In genomic region chr3:42411429-42411828, GRCh38 we compare ENCODE assay signal across 35 cellular contexts. TPM values are rescaled to one million over a fixed set of nuclear protein-coding genes. Genes with fewer than 3 reads are reported as not detected.
"Had no signal": no experiment of that assay in that cellular context is flagged by ENCODE, and none has a peak within 500 bp of the region (broad histone marks: within the 10 kb centered on the region; RNA-seq: fewer than 3 reads in every experiment).

No MANE protein-coding gene starts in this region.

- H3K4me1 ChIP-seq: pancreas, prostate gland, right atrium auricular region, right lobe of liver, sigmoid colon, suprapubic skin, testis, tibial artery, transverse colon, vagina had no signal

- H3K27ac Mint-ChIP-seq: natural killer cell treated with Interleukin-12 subunit alpha and Interleukin-12 subunit beta and Interleukin-15 and Interleukin-18, amount 100 ng/mL, for 72 hours; nephron progenitor cell; stimulated activated memory B cell treated with anti-CD40 and anti-IgM and Interleukin-4, amounts not matched to agents 10 μg/mL and 1 μg/mL and 100 μg/mL, for 72 hours; stimulated activated naive CD8-positive, alpha-beta T cell treated with anti-CD3 and anti-CD28 coated beads, Interleukin-15, amount 100 ng/mL, for 72 hours; type B pancreatic cell had no signal

- H3K9me3 ChIP-seq: neutrophil, pancreas, prostate gland, right atrium auricular region, right lobe of liver, sigmoid colon, suprapubic skin, testis, tibial artery, transverse colon, vagina had no signal

- H3K27ac ChIP-seq: neutrophil, pancreas, prostate gland, right atrium auricular region, right lobe of liver, sigmoid colon, suprapubic skin, testis, tibial artery, transverse colon, vagina had no signal

- H3K4me3 ChIP-seq: pancreas, prostate gland, right atrium auricular region, right lobe of liver, sigmoid colon, suprapubic skin, testis, tibial artery, transverse colon, vagina had no signal

- FAIRE-seq: pancreas, small intestine, urothelium cell line had no signal

- H3K27me3 ChIP-seq: pancreas, right lobe of liver, sigmoid colon, testis, vagina had no signal

- H3K9me3 Mint-ChIP-seq: natural killer cell treated with Interleukin-12 subunit alpha and Interleukin-12 subunit beta and Interleukin-15 and Interleukin-18, amount 100 ng/mL, for 72 hours; nephron progenitor cell; neural crest cell; stimulated activated memory B cell treated with anti-CD40 and anti-IgM and Interleukin-4, amounts not matched to agents 10 μg/mL and 1 μg/mL and 100 μg/mL, for 72 hours; type B pancreatic cell had no signal

- ATAC-seq: naive thymus-derived CD8-positive, alpha-beta T cell; natural killer cell treated with Interleukin-12 subunit alpha and Interleukin-12 subunit beta and Interleukin-15 and Interleukin-18, amount 100 ng/mL, for 72 hours; pancreas; right lobe of liver; stimulated activated memory B cell treated with anti-CD40 and anti-IgM and Interleukin-4, amounts not matched to agents 10 μg/mL and 1 μg/mL and 100 μg/mL, for 72 hours; stimulated activated naive CD8-positive, alpha-beta T cell treated with anti-CD3 and anti-CD28 coated beads, Interleukin-15, amount 100 ng/mL, for 72 hours; stimulated activated naive CD8-positive, alpha-beta T cell treated with anti-CD3 and anti-CD28 coated beads, Interleukin-15, Interleukin-2, amounts not matched to agents 100 U/mL and 50 U/mL, for 24 hours had no signal

- H3K36me3 ChIP-seq: neutrophil, pancreas, prostate gland, right atrium auricular region, right lobe of liver, sigmoid colon, suprapubic skin, tibial artery, transverse colon, vagina had no signal

- H3K36me3 Mint-ChIP-seq: naive thymus-derived CD8-positive, alpha-beta T cell; natural killer cell treated with Interleukin-12 subunit alpha and Interleukin-12 subunit beta and Interleukin-15 and Interleukin-18, amount 100 ng/mL, for 72 hours; stimulated activated memory B cell treated with anti-CD40 and anti-IgM and Interleukin-4, amounts not matched to agents 10 μg/mL and 1 μg/mL and 100 μg/mL, for 72 hours; type B pancreatic cell had no signal

- DNase-seq: naive thymus-derived CD8-positive, alpha-beta T cell; nephron progenitor cell; nucleus accumbens; pancreas; retina; right lobe of liver; sigmoid colon; small intestine; stimulated activated CD4-positive, alpha-beta T cell treated with anti-CD3 and anti-CD28 coated beads, Interleukin-15, amount 100 ng/mL, for 24 hours; stimulated activated CD4-positive, alpha-beta T cell treated with anti-CD3 and anti-CD28 coated beads, Interleukin-4, amount 100 ng/mL, for 1 hour; stimulated activated CD4-positive, alpha-beta T cell treated with anti-CD3 and anti-CD28 coated beads, Interleukin-4, amount 100 ng/mL, for 4 hours; stimulated activated CD8-positive, alpha-beta memory T cell treated with anti-CD3 and anti-CD28 coated beads, Interleukin-4, amount 100 ng/mL, for 48 hours; stimulated activated naive CD4-positive, alpha-beta T cell; stimulated activated naive CD8-positive, alpha-beta T cell treated with anti-CD3 and anti-CD28 coated beads, Interleukin-15, amount 100 ng/mL, for 72 hours; stimulated activated naive CD8-positive, alpha-beta T cell treated with anti-CD3 and anti-CD28 coated beads, Interleukin-15, Interleukin-2, amounts not matched to agents 100 U/mL and 50 U/mL, for 24 hours; substantia nigra; testis; tibial artery; transverse colon had no signal

- H3K4me3 Mint-ChIP-seq: naive thymus-derived CD8-positive, alpha-beta T cell; natural killer cell treated with Interleukin-12 subunit alpha and Interleukin-12 subunit beta and Interleukin-15 and Interleukin-18, amount 100 ng/mL, for 72 hours; nephron progenitor cell; neural crest cell; stimulated activated memory B cell treated with anti-CD40 and anti-IgM and Interleukin-4, amounts not matched to agents 10 μg/mL and 1 μg/mL and 100 μg/mL, for 72 hours; stimulated activated naive CD8-positive, alpha-beta T cell treated with anti-CD3 and anti-CD28 coated beads, Interleukin-15, amount 100 ng/mL, for 72 hours; type B pancreatic cell had no signal

- H3K4me1 Mint-ChIP-seq: nephron progenitor cell; neural crest cell; stimulated activated memory B cell treated with anti-CD40 and anti-IgM and Interleukin-4, amounts not matched to agents 10 μg/mL and 1 μg/mL and 100 μg/mL, for 72 hours; stimulated activated naive CD8-positive, alpha-beta T cell treated with anti-CD3 and anti-CD28 coated beads, Interleukin-15, amount 100 ng/mL, for 72 hours had no signal

RNA-seq across cellular contexts. Expression of gene LYZL4, which starts 1.0 kb away (rescaled TPM):
- total RNA-seq: naive thymus-derived CD8-positive, alpha-beta T cell; natural killer cell treated with Interleukin-12 subunit alpha and Interleukin-12 subunit beta and Interleukin-15 and Interleukin-18, amount 100 ng/mL, for 72 hours; neural crest cell; omental fat pad; osteocyte; pancreas; posterior vena cava; pulmonary artery endothelial cell; right atrium auricular region; right lobe of liver; sigmoid colon; skeletal muscle tissue; suprapubic skin; transverse colon; ureter; vagina had no signal
- polyA plus RNA-seq: naive thymus-derived CD8-positive, alpha-beta T cell; pancreas; sigmoid colon; small intestine had no signal
